In the genomic region with DNA sequence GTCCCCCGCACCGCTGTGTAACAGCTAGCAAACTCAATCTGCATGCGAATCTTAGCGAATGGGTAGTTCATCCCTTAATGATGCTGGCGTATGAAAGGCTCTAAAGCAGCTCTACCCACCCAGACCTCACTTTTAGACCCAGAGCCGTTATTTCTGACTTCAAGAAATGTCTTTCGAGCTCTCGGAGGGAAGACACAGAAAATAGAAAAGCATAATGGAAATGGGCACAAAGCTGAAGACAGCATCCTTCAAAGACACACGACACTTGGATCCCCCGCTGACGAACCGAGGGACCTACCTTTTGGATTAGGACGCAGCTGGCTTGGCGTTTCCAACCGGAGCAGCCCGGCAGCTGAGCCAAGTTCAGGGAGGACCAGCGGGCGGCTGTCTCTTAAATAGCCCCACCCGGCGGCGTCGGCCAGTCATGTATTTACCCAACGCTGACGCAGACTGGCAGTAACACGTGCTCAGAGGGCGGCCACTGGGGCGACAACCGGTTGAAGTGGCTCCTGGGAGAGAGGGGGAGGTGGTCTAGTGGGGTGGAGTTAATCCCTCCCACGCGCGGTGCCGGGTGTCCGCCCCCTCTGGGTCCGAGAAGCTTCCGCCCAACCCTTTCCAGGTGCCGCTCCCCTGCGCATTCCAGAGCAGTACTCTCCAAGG, we compare ENCODE assay signal across 10 cellular contexts. TPM values are rescaled to one million over a fixed set of nuclear protein-coding genes. Genes with fewer than 3 reads are reported as not detected.
A peak's percentile ranks its signal among the peaks of the same experiment; 100 is the strongest.
DNase-seq lines count a peak whose midpoint lies in the region; ATAC-seq, FAIRE-seq and TF ChIP-seq lines count a peak whose summit lies in the region.
"Had no signal": no experiment of that assay in that cellular context is flagged by ENCODE, and none has a peak within 500 bp of the region (broad histone marks: within the 10 kb centered on the region; RNA-seq: fewer than 3 reads in every experiment).

No MANE protein-coding gene starts in this region.

- intact Hi-C loops in left cardiac atrium (cut with DNase I): no loop called here

- H3K27me3 ChIP-seq in H7 (ENCODE audit: control insufficient read depth, insufficient read depth, low read length) (peaks cover 18% of the 10 kb centered on the region; the same call in 1 of the 2 replicates), WERI-Rb-1 (ENCODE audit: insufficient read depth, low read depth, severe bottlenecking) (peaks cover 30% of the 10 kb centered on the region), small intestine (ENCODE audit: control insufficient read depth in 2 of 2, insufficient read depth in 2 of 2, low read length in 2 of 2) (peaks cover 11 to 46% of the 10 kb centered on the region in 2 donors)

- H3K27ac ChIP-seq in WERI-Rb-1 (no peak overlapping the region), small intestine (ENCODE audit: low read depth in 1 of 2, low read length in 1 of 2) (no peak overlapping the region)

- H3K4me1 ChIP-seq in small intestine (ENCODE audit: control insufficient read depth in 2 of 2, insufficient read depth in 1 of 2, low read depth in 1 of 2, low read length in 1 of 2): no peaks in the 10 kb centered on the region

- ATAC-seq in left cardiac atrium: peak in 1 of 2 donors; percentile 47
- no peak for ATAC-seq in HG03097 (IDR thresholded peaks at IDR 0.05; ENCODE audit: low FRiP score, unreplicated experiment)

- 11 to 21% (median 14%) methylated on average over 36 to 37 of the region's 37 CpGs for WGBS in small intestine, 3 donors

- no peak overlapping the region for H3K4me3 ChIP-seq in H7 (ENCODE audit: insufficient read depth, low read depth, low read length)
- no peak overlapping the region for H3K4me3 ChIP-seq in WERI-Rb-1 (ENCODE audit: low read depth, low read length)
- no peak overlapping the region for H3K4me3 ChIP-seq in small intestine (ENCODE audit: low read depth in 1 of 2, low read length in 2 of 2)

- in situ Hi-C loops in KBM-7 (cut with MboI; ENCODE audit: low pct_unique_long_range_greater_than_20kb, low sequenced_read_pairs): loop anchor here (25.0 kb wide), 1 partner anchor 473 kb away; no protein-coding TSS in a partner anchor

- H3K9me3 ChIP-seq in WERI-Rb-1 (ENCODE audit: severe bottlenecking) (no peaks in the 10 kb centered on the region), small intestine (ENCODE audit: control insufficient read depth, low read depth) (no peaks in the 10 kb centered on the region)

- DNase-seq in H7 (peak; percentile 81), WERI-Rb-1 (peak; percentile 57), left cardiac atrium (peak; percentile 36), small intestine (peak; percentile 37), KBM-7 (no peak), SK-N-DZ (ENCODE audit: low spot score) (no peak)
- DNase-seq in activated effector memory CD4-positive, alpha-beta T cell treated with anti-CD3 and anti-CD28 coated beads, Interleukin-2, amount 50 U/mL, for 16 hours: no peak

- no peaks in the 10 kb centered on the region for H3K36me3 ChIP-seq in H7 (replicated peaks; ENCODE audit: control insufficient read depth, insufficient read depth, low read length)
- H3K36me3 ChIP-seq in WERI-Rb-1: no peaks in the 10 kb centered on the region
- no peaks in the 10 kb centered on the region for H3K36me3 ChIP-seq in small intestine (ENCODE audit: control insufficient read depth in 2 of 2, insufficient read depth in 2 of 2, low read length in 2 of 2)

- FAIRE-seq in small intestine (lab: Jason Lieb, UNC): no peak

- TF ChIP-seq CTCF in WERI-Rb-1 (IDR thresholded peaks at IDR 0.05; ENCODE audit: low read depth, low read length): no peak

RNA-seq across cellular contexts. Expression of gene CCK, which starts 1.5 kb away (rescaled TPM):
- total RNA-seq in H7 (2014; rRNA removed; shearing (Covaris generic)): 0.14 TPM in 1 of 2 replicates, not detected in the other
- not detected for total RNA-seq in left cardiac atrium
- polyA plus RNA-seq in small intestine: 10 to 100 TPM; 13.8 to 44.9 (median 32.0) TPM
- not detected in 2 replicates for polyA plus RNA-seq in SK-N-DZ (2014; cell fraction: cytosol; rRNA removed)
- polyA plus RNA-seq in SK-N-DZ (2014; cell fraction: nucleus; rRNA removed): not detected in 2 replicates
- total RNA-seq: NCI-H460 had no signal
- polyA plus RNA-seq: neural cell had no signal

Comparison
In these comparisons a context has a peak if more than half of its experiments do, and no peak if none do; other contexts are left out.
1. DNase-seq: peak in H7 (single experiment), WERI-Rb-1 (single experiment), left cardiac atrium (single experiment) and small intestine (single experiment); none in activated effector memory CD4-positive, alpha-beta T cell treated with anti-CD3 and anti-CD28 coated beads, Interleukin-2, amount 50 U/mL, for 16 hours (single experiment), KBM-7 (single experiment) and SK-N-DZ (single experiment).